Comparison of ENCODE assay signal across 18 cellular contexts in the genomic region with DNA sequence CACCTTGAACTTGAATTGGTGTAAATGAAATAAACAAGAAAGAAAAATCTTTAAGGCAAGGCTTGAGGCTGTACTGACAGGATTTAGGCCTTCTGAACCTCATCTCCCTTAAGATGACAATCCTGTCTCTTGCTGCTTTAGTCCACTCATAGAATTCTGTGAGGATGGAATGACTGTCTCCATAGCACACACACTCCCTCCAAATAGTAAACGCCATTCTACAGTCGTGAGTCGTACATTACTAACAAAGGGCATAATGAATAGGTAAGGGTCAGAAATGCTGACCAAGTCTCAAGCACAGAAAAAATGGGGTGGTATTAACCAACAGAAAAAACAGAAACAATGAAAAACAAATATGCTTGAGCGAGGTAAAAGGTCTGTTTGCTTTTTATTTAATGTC.
"Had no signal": no experiment of that assay in that cellular context is flagged by ENCODE, and none has a peak within 500 bp of the region (broad histone marks: within the 10 kb centered on the region; RNA-seq: fewer than 3 reads in every experiment).

No MANE protein-coding gene starts in this region.

- H3K9me3 ChIP-seq: heart right ventricle had no signal

- DNase-seq: activated CD4-positive, alpha-beta T cell treated with anti-CD3 and anti-CD28 coated beads, Interleukin-2, amount 50 U/mL, for 48 hours; activated CD4-positive, CD25-positive, alpha-beta regulatory T cell treated with anti-CD3 and anti-CD28 coated beads, Interleukin-2, amount 50 U/mL, for 72 hours; activated CD8-positive, alpha-beta memory T cell treated with anti-CD3 and anti-CD28 coated beads, Interleukin-2, amount 10 ng/mL, durations not matched to agents 7 days and 5 days; activated effector memory CD4-positive, alpha-beta T cell treated with Interleukin-2 at 50 U/mL for 16 hours; activated T-cell treated with anti-CD3 and anti-CD28 coated beads, Interleukin-2, amount 50 U/mL, for 24 hours; brain microvascular endothelial cell; dermis blood vessel endothelial cell; endodermal cell; foreskin fibroblast; heart right ventricle; left ventricle myocardium superior; mesendoderm; sigmoid colon; stimulated activated CD4-positive, alpha-beta T cell treated with anti-CD3 and anti-CD28 coated beads, Interleukin-2, amount 100 ng/mL, for 24 hours; stimulated activated naive CD4-positive, alpha-beta T cell; substantia nigra; trophoblast cell had no signal

- H3K4me3 ChIP-seq: heart right ventricle, sigmoid colon had no signal

- H3K4me1 ChIP-seq: heart right ventricle, sigmoid colon had no signal

- H3K27me3 ChIP-seq: brain microvascular endothelial cell, sigmoid colon had no signal

- H3K36me3 ChIP-seq: brain microvascular endothelial cell, heart right ventricle, sigmoid colon had no signal

- ATAC-seq: activated CD8-positive, alpha-beta memory T cell treated with anti-CD3 and anti-CD28 coated beads, Interleukin-2, amount 10 ng/mL, durations not matched to agents 7 days and 5 days; esophagus mucosa; heart right ventricle; left ventricle myocardium superior had no signal

- H3K27ac ChIP-seq: brain microvascular endothelial cell, heart right ventricle, sigmoid colon had no signal
